29 cellular contexts compared by ENCODE assay signal in the genomic region with DNA sequence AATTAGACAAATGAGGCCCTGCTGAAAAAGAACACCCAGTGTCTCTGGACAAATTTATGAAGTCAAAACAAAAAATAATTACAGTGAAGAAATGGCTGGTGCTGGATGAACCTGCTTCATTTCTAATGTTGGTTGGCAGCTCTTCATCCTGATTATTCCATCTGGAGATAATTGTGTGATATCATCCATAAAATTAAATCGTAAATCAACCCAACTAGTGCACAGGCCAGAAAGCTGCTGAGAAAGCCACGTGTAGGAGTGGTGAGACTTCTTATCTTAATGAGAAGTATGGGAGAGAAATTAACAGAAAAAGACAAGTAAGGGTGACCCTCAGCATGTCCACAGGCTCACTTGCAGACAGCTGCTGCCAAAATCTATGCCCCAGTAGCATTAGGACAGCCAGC.
DNase-seq lines count a peak whose midpoint lies in the region; ATAC-seq and TF ChIP-seq lines count a peak whose summit lies in the region.
"Had no signal": no experiment of that assay in that cellular context is flagged by ENCODE, and none has a peak within 500 bp of the region (broad histone marks: within the 10 kb centered on the region; RNA-seq: fewer than 3 reads in every experiment).

No MANE protein-coding gene starts in this region.

- H3K4me3 Mint-ChIP-seq in endothelial cell (ENCODE audit: unreplicated experiment), result no peak overlapping the region
- H3K4me3 Mint-ChIP-seq: stimulated activated naive CD8-positive, alpha-beta T cell treated with anti-CD3 and anti-CD28 coated beads, Interleukin-15, amount 100 ng/mL, for 72 hours had no signal

- no peak overlapping the region for H3K4me3 ChIP-seq in right atrium auricular region
- H3K4me3 ChIP-seq in fibroblast of the aortic adventitia (ENCODE audit: low read depth, low read length), result no peak overlapping the region
- H3K4me3 ChIP-seq in Karpas-422 (ENCODE audit: low read length), result no peak overlapping the region
- no peak overlapping the region for H3K4me3 ChIP-seq in coronary artery
- H3K4me3 ChIP-seq: BLaER1, Peyer's patch, sigmoid colon, thoracic aorta had no signal

- H3K9me2 ChIP-seq in Karpas-422 (replicated peaks; ENCODE audit: insufficient read depth, low read length), result no peaks in the 10 kb centered on the region

- TF ChIP-seq CTCF in right atrium auricular region (IDR thresholded peaks at IDR 0.05) (no peak), fibroblast of the aortic adventitia (IDR thresholded peaks at IDR 0.05; ENCODE audit: insufficient read depth, low read length) (no peak), endothelial cell (IDR thresholded peaks at IDR 0.05; ENCODE audit: unreplicated experiment) (no peak), coronary artery (IDR thresholded peaks at IDR 0.05) (no peak)

- H3K27me3 ChIP-seq in right atrium auricular region (no peaks in the 10 kb centered on the region), Karpas-422 (ENCODE audit: low read length) (no peaks in the 10 kb centered on the region)
- H3K27me3 ChIP-seq: BLaER1, Peyer's patch, sigmoid colon had no signal

- H3K4me1 Mint-ChIP-seq in endothelial cell (ENCODE audit: unreplicated experiment), result no peaks in the 10 kb centered on the region
- H3K4me1 Mint-ChIP-seq: stimulated activated naive CD8-positive, alpha-beta T cell treated with anti-CD3 and anti-CD28 coated beads, Interleukin-15, amount 100 ng/mL, for 72 hours had no signal

- H3K4me2 ChIP-seq in Karpas-422 (ENCODE audit: low read depth, low read length, poor library complexity, severe bottlenecking), result no peak overlapping the region
- H3K4me2 ChIP-seq: BLaER1, KMS-11 had no signal

- no peak for DNase-seq in Right ventricle myocardium superior
- no peak for DNase-seq in right atrium auricular region (ENCODE audit: low spot score)
- peak; percentile 96 for DNase-seq in NCI-H446 treated with DMSO at 0.1 percent for 48 hours (lab: John Stamatoyannopoulos, UW)
- DNase-seq in fibroblast of the aortic adventitia (ENCODE audit: low read depth), result peak; percentile 7
- DNase-seq in endothelial cell (ENCODE audit: low spot score), result no peak
- DNase-seq in left colon, result no peak
- DNase-seq in Karpas-422, result no peak
- DNase-seq in coronary artery (ENCODE audit: low spot score), result no peak
- DNase-seq: activated CD4-positive, alpha-beta T cell treated with anti-CD3 and anti-CD28 coated beads for 48 hours; activated CD8-positive, alpha-beta memory T cell treated with anti-CD3 and anti-CD28 coated beads for 24 hours; activated effector memory CD4-positive, alpha-beta T cell treated with Interleukin-2 at 50 U/mL for 16 hours; activated T-cell treated with anti-CD3 and anti-CD28 coated beads for 4 hours; central memory CD4-positive, alpha-beta T cell; H7; head of caudate nucleus; MM.1S; NCI-H146; NCI-H524 treated with DMSO at 0.1 percent for 48 hours; Peyer's patch; posterior cingulate gyrus; sigmoid colon; stimulated activated CD4-positive, alpha-beta T cell treated with anti-CD3 and anti-CD28 coated beads, Interleukin-12 subunit alpha, Interleukin-12 subunit beta, amount 100 ng/mL, for 4 hours; stimulated activated CD4-positive, alpha-beta T cell treated with anti-CD3 and anti-CD28 coated beads, Interleukin-2, amount 100 ng/mL, for 48 hours; stimulated activated naive CD8-positive, alpha-beta T cell treated with anti-CD3 and anti-CD28 coated beads, Interleukin-15, amount 100 ng/mL, for 72 hours had no signal

- intact Hi-C loops in Right ventricle myocardium superior (cut with DNase I), result no loop called here
- intact Hi-C loops in left colon (cut with DNase I, micrococcal nuclease), result no loop called here

- H3K36me3 ChIP-seq in right atrium auricular region, result no peaks in the 10 kb centered on the region
- no peaks in the 10 kb centered on the region for H3K36me3 ChIP-seq in Karpas-422 (ENCODE audit: insufficient read depth, low read length)
- H3K36me3 ChIP-seq: BLaER1, Peyer's patch, sigmoid colon, thoracic aorta had no signal

- ATAC-seq in Right ventricle myocardium superior (ENCODE audit: poor library complexity) (peak; percentile 41), left colon (no peak)
- ATAC-seq: activated naive CD4-positive, alpha-beta T cell treated with anti-CD3 and anti-CD28 coated beads, Interleukin-2, amount 50 U/mL, for 72 hours; stimulated activated naive CD8-positive, alpha-beta T cell treated with anti-CD3 and anti-CD28 coated beads, Interleukin-15, amount 100 ng/mL, for 72 hours had no signal

- no peak overlapping the region for H3K9ac ChIP-seq in Karpas-422 (ENCODE audit: low read length)
- H3K9ac ChIP-seq: BLaER1, KMS-11 had no signal

- H3K9me3 ChIP-seq in right atrium auricular region, result peaks cover 0 to 7% of the 10 kb centered on the region in 2 donors
- no peaks in the 10 kb centered on the region for H3K9me3 ChIP-seq in Karpas-422 (ENCODE audit: low read length)
- H3K9me3 ChIP-seq: Peyer's patch, thoracic aorta had no signal

- H3K36me3 Mint-ChIP-seq in endothelial cell (ENCODE audit: low read depth, unreplicated experiment), result no peaks in the 10 kb centered on the region

- H3K27me3 Mint-ChIP-seq in endothelial cell (ENCODE audit: unreplicated experiment), result no peaks in the 10 kb centered on the region
- H3K27me3 Mint-ChIP-seq: stimulated activated naive CD8-positive, alpha-beta T cell treated with anti-CD3 and anti-CD28 coated beads, Interleukin-15, amount 100 ng/mL, for 72 hours had no signal

- H2AFZ ChIP-seq in Karpas-422 (ENCODE audit: low read length), result no peak overlapping the region

- peaks cover 2% of the 10 kb centered on the region for H3K9me3 Mint-ChIP-seq in endothelial cell (ENCODE audit: unreplicated experiment)

- H3K79me2 ChIP-seq in Karpas-422 (ENCODE audit: low read length), result no peaks in the 10 kb centered on the region

- H3K4me1 ChIP-seq in right atrium auricular region, result no peaks in the 10 kb centered on the region
- H3K4me1 ChIP-seq in Karpas-422 (ENCODE audit: low read length), result no peaks in the 10 kb centered on the region
- H3K4me1 ChIP-seq: Peyer's patch, sigmoid colon had no signal

- H4K20me1 ChIP-seq in Karpas-422 (ENCODE audit: insufficient read depth, low read depth, low read length), result no peaks in the 10 kb centered on the region
- H4K20me1 ChIP-seq: BLaER1 had no signal

- H3K27ac ChIP-seq in right atrium auricular region, result no peak overlapping the region
- H3K27ac ChIP-seq in Karpas-422 (ENCODE audit: low read length), result no peak overlapping the region
- H3K27ac ChIP-seq in coronary artery, result peak overlapping the region in 1 of 2 donors; percentile 9
- H3K27ac ChIP-seq: BLaER1, HL-60, KMS-11, Peyer's patch, sigmoid colon, thoracic aorta had no signal

- no peak overlapping the region for H3K27ac Mint-ChIP-seq in endothelial cell (ENCODE audit: unreplicated experiment)
- H3K27ac Mint-ChIP-seq: activated naive CD4-positive, alpha-beta T cell treated with anti-CD3 and anti-CD28 coated beads, Interleukin-2, amount 50 U/mL, for 72 hours; stimulated activated naive CD8-positive, alpha-beta T cell treated with anti-CD3 and anti-CD28 coated beads, Interleukin-15, amount 100 ng/mL, for 72 hours had no signal

Comparison
In these comparisons a context has a peak if more than half of its experiments do, and no peak if none do; other contexts are left out.
1. DNase-seq: peak in NCI-H446 treated with DMSO at 0.1 percent for 48 hours (single experiment) and fibroblast of the aortic adventitia (single experiment); none in Right ventricle myocardium superior (single experiment), right atrium auricular region (single experiment), endothelial cell (single experiment), left colon (0 of 2), Karpas-422 (single experiment) and coronary artery (single experiment).